In genomic region chr3:46704346-46704745, GRCh38 we compare ENCODE assay signal across 11 cellular contexts. TPM values are rescaled to one million over a fixed set of nuclear protein-coding genes. Genes with fewer than 3 reads are reported as not detected.
"Had no signal": no experiment of that assay in that cellular context is flagged by ENCODE, and none has a peak within 500 bp of the region (broad histone marks: within the 10 kb centered on the region; RNA-seq: fewer than 3 reads in every experiment).

No MANE protein-coding gene starts in this region.

RNA-seq across cellular contexts. Expression of gene TMIE, which starts 3.2 kb away (rescaled TPM):
- total RNA-seq: glomerular endothelial cell, natural killer cell, right atrium auricular region, thoracic aorta had no signal

RNA-seq across cellular contexts. Expression of gene PRSS50, which starts 13.3 kb away (rescaled TPM):
- total RNA-seq: glomerular endothelial cell, left cardiac atrium, mononuclear cell, pulmonary artery endothelial cell, renal cortical epithelial cell, subcutaneous adipose tissue, suprapubic skin had no signal
- polyA plus RNA-seq: spleen had no signal
